ENCODE assay signal across 8 cellular contexts in genomic region chr3:15064835-15065549, GRCh38. TPM values are rescaled to one million over a fixed set of nuclear protein-coding genes. Genes with fewer than 3 reads are reported as not detected.
DNase-seq lines count a peak whose midpoint lies in the region; ATAC-seq and TF ChIP-seq lines count a peak whose summit lies in the region.

MRPS25 (minus strand) TSS chr3:15065315; CDS start chr3:15065194, 121 bp downstream.

- peaks cover 18% of the 10 kb centered on the region for H3K4me1 Mint-ChIP-seq in T-helper 17 cell

- ATAC-seq in GM18499 (IDR thresholded peaks at IDR 0.05; ENCODE audit: insufficient read depth, unreplicated experiment) = peak; percentile 62
- ATAC-seq in HG02938 (IDR thresholded peaks at IDR 0.05; ENCODE audit: unreplicated experiment) = peak; percentile 96
- peak; percentile 99 for ATAC-seq in T-helper 17 cell
- ATAC-seq in psoas muscle = peak; percentile 97 to 98 (median 98)

- peak; percentile 57 for DNase-seq in NCI-H1694 treated with DMSO at 0.1 percent for 48 hours (lab: John Stamatoyannopoulos, UW)
- peak; percentile 82 to 84 (median 83) for DNase-seq in T-helper 17 cell
- peak in 55 of 56 donors; percentile 30 to 91 (median 78) for DNase-seq in amygdala (lab: John Stamatoyannopoulos, UW)
- peak; percentile 91 for DNase-seq in right atrium auricular region (ENCODE audit: low spot score)
- peak; percentile 92 to 96 for DNase-seq in psoas muscle

- peak within 1 kb of the TSS; percentile 94 for H3K4me3 Mint-ChIP-seq in T-helper 17 cell

- H3K36me3 ChIP-seq in right atrium auricular region = no peaks in the 10 kb centered on the region
- H3K36me3 ChIP-seq in psoas muscle (ENCODE audit: insufficient read depth in 1 of 2, low read depth in 1 of 2) = peaks cover 0 to 5% of the 10 kb centered on the region in 2 donors
- H3K36me3 ChIP-seq in urinary bladder (ENCODE audit: insufficient read depth) = no peaks in the 10 kb centered on the region

- H3K9me3 ChIP-seq in T-helper 17 cell (ENCODE audit: control insufficient read depth, low read length, poor library complexity, severe bottlenecking) = no peaks in the 10 kb centered on the region
- H3K9me3 ChIP-seq in right atrium auricular region = no peaks in the 10 kb centered on the region
- no peaks in the 10 kb centered on the region for H3K9me3 ChIP-seq in psoas muscle

- H3K27ac ChIP-seq in right atrium auricular region (peak within 1 kb of the TSS; percentile 85 to 86), psoas muscle (peak within 1 kb of the TSS; percentile 92), urinary bladder (ENCODE audit: low read depth) (peak within 1 kb of the TSS; percentile 69)

- H3K4me3 ChIP-seq in right atrium auricular region = peak within 1 kb of the TSS; percentile 82
- peak within 1 kb of the TSS; percentile 93 for H3K4me3 ChIP-seq in psoas muscle
- peak within 1 kb of the TSS; percentile 80 for H3K4me3 ChIP-seq in urinary bladder (ENCODE audit: low read depth, low read length)

- no peaks in the 10 kb centered on the region for H3K27me3 Mint-ChIP-seq in T-helper 17 cell

- H3K4me1 ChIP-seq in right atrium auricular region = peaks cover 0 to 19% of the 10 kb centered on the region in 2 donors
- peaks cover 13% of the 10 kb centered on the region for H3K4me1 ChIP-seq in psoas muscle
- H3K4me1 ChIP-seq in urinary bladder (ENCODE audit: insufficient read depth) = peaks cover 2% of the 10 kb centered on the region

- TF ChIP-seq CTCF in right atrium auricular region (IDR thresholded peaks at IDR 0.05) (peak in 1 of 2 donors; percentile 9), psoas muscle (IDR thresholded peaks at IDR 0.05) (no peak)

- H3K27me3 ChIP-seq in right atrium auricular region (no peaks in the 10 kb centered on the region), psoas muscle (ENCODE audit: insufficient read depth in 3 of 3, low read length in 2 of 3) (no peaks in the 10 kb centered on the region)

- H3K36me3 Mint-ChIP-seq in T-helper 17 cell (ENCODE audit: low read depth) = no peaks in the 10 kb centered on the region

- intact Hi-C loops in psoas muscle (cut with DNase I) = no loop called here

- H3K27ac Mint-ChIP-seq in T-helper 17 cell = peak within 1 kb of the TSS; percentile 91

- 0% methylated on average over 57 to 69 of the region's 69 CpGs for WGBS in psoas muscle, 3 donors
- under 1% methylated on average over 69 of the region's 69 CpGs for WGBS in urinary bladder

RNA-seq across cellular contexts. Expression of gene MRPS25, which starts in this region (rescaled TPM):
- total RNA-seq in T-helper 17 cell = 10 to 100 TPM; 47.4 to 50.5 TPM
- total RNA-seq in right atrium auricular region = 100 to 1,000 TPM in 1 of 2 donors, 10 to 100 TPM in 1; 29.2 to 121 TPM
- total RNA-seq in psoas muscle = 10 to 100 TPM; 60.6 to 83.9 (median 74.1) TPM
- 100 to 1,000 TPM in 1 of 3 donors, 10 to 100 TPM in 2; 72.9 to 145 (median 74.2) TPM for polyA plus RNA-seq in psoas muscle
- 19.8 TPM for total RNA-seq in urinary bladder
- 48.4 TPM for polyA plus RNA-seq in urinary bladder

Comparison
In these comparisons a context has a peak if more than half of its experiments do, and no peak if none do; other contexts are left out.
1. Peak in every context shown above with its lines: DNase-seq, ATAC-seq, H3K4me3 ChIP-seq and H3K27ac ChIP-seq.